In genomic region chr10:12321641-12322040, GRCh38 we compare ENCODE assay signal across 28 cellular contexts. TPM values are rescaled to one million over a fixed set of nuclear protein-coding genes. Genes with fewer than 3 reads are reported as not detected.
A peak's percentile ranks its signal among the peaks of the same experiment; 100 is the strongest.
DNase-seq lines count a peak whose midpoint lies in the region; TF ChIP-seq lines count a peak whose summit lies in the region.
"Had no signal": no experiment of that assay in that cellular context is flagged by ENCODE, and none has a peak within 500 bp of the region (broad histone marks: within the 10 kb centered on the region; RNA-seq: fewer than 3 reads in every experiment).

No MANE protein-coding gene starts in this region.

- H3K9me3 ChIP-seq in osteoblast (ENCODE audit: low read depth, low read length) (no peaks in the 10 kb centered on the region), right atrium auricular region (no peaks in the 10 kb centered on the region)
- H3K9me3 ChIP-seq: BLaER1, sigmoid colon, thyroid gland had no signal

- no peak overlapping the region for H3K4me2 ChIP-seq in osteoblast (ENCODE audit: insufficient read depth, low read length)
- H3K4me2 ChIP-seq: BLaER1 had no signal

- no peaks in the 10 kb centered on the region for H3K36me3 ChIP-seq in osteoblast (ENCODE audit: insufficient read depth, low read length)
- no peaks in the 10 kb centered on the region for H3K36me3 ChIP-seq in right atrium auricular region
- H3K36me3 ChIP-seq: BLaER1, sigmoid colon, thyroid gland had no signal

- TF ChIP-seq CTCF in epithelial cell of esophagus (IDR thresholded peaks at IDR 0.05; ENCODE audit: insufficient read depth, low read depth, low read length, missing control alignments) (peak; percentile 6), osteoblast (IDR thresholded peaks at IDR 0.05; ENCODE audit: extremely low read depth, low read depth, low read length) (no peak), right atrium auricular region (IDR thresholded peaks at IDR 0.05) (no peak)

- H3K27ac ChIP-seq in osteoblast (ENCODE audit: low read depth, low read length) (no peak overlapping the region), right atrium auricular region (no peak overlapping the region)
- H3K27ac ChIP-seq: BLaER1, HL-60, sigmoid colon, thyroid gland had no signal

- H3K79me2 ChIP-seq in osteoblast (ENCODE audit: insufficient read depth, low read length) = no peaks in the 10 kb centered on the region

- H3K27me3 ChIP-seq in osteoblast (ENCODE audit: insufficient read depth, low read length) = no peaks in the 10 kb centered on the region
- H3K27me3 ChIP-seq in right atrium auricular region = no peaks in the 10 kb centered on the region
- H3K27me3 ChIP-seq: BLaER1, sigmoid colon, thyroid gland had no signal

- no peaks in the 10 kb centered on the region for H3K4me1 ChIP-seq in osteoblast (ENCODE audit: insufficient read depth, low read length)
- no peaks in the 10 kb centered on the region for H3K4me1 ChIP-seq in right atrium auricular region
- H3K4me1 ChIP-seq: thyroid gland had no signal

- no peaks in the 10 kb centered on the region for H4K20me1 ChIP-seq in osteoblast (ENCODE audit: insufficient read depth, low read length)
- H4K20me1 ChIP-seq: BLaER1 had no signal

- no peak overlapping the region for H2AFZ ChIP-seq in osteoblast (ENCODE audit: low read length)

- DNase-seq in HPDE6-E6E7 (ENCODE audit: extremely low spot score) (peak; percentile 16), NCI-H69 (lab: John Stamatoyannopoulos, UW) (peak; percentile 12), epithelial cell of esophagus (ENCODE audit: low read depth) (peak; percentile 70), osteoblast (ENCODE audit: insufficient read length, low spot score, missing footprints) (peak; percentile 26), NCI-H1105 (lab: John Stamatoyannopoulos, UW) (no peak), NCI-H2227 (lab: John Stamatoyannopoulos, UW; ENCODE audit: unreplicated experiment) (no peak), right atrium auricular region (ENCODE audit: low spot score) (no peak)
- DNase-seq: activated CD4-positive, alpha-beta T cell treated with anti-CD3 and anti-CD28 coated beads, Interleukin-2, amount 50 U/mL, for 4 hours; activated CD8-positive, alpha-beta memory T cell treated with anti-CD3 and anti-CD28 coated beads, Interleukin-2, amount 10 ng/mL, durations not matched to agents 7 days and 5 days; activated gamma-delta T cell; activated naive CD8-positive, alpha-beta T cell treated with anti-CD3 and anti-CD28 coated beads for 36 hours; activated T-cell treated with anti-CD3 and anti-CD28 coated beads, Interleukin-2, amount 50 U/mL, for 4 hours; anterior cingulate cortex; DMS 273 treated with DMSO at 0.1 percent for 48 hours; effector CD4-positive, alpha-beta T cell; head of caudate nucleus; islet precursor cell; naive B cell; NCI-H1694 treated with DMSO at 0.1 percent for 48 hours; NCI-H526; RPMI8226; sigmoid colon; stimulated activated CD4-positive, alpha-beta T cell treated with anti-CD3 and anti-CD28 coated beads, Interleukin-12 subunit alpha, Interleukin-12 subunit beta, amount 100 ng/mL, for 4 hours; stimulated activated CD4-positive, alpha-beta T cell treated with anti-CD3 and anti-CD28 coated beads, Interleukin-2, amount 100 ng/mL, for 48 hours; T-helper 17 cell; thyroid gland had no signal

- H3K4me3 ChIP-seq in epithelial cell of esophagus (ENCODE audit: low read length) (no peak overlapping the region), osteoblast (ENCODE audit: insufficient read depth, low read length) (no peak overlapping the region), right atrium auricular region (no peak overlapping the region)
- H3K4me3 ChIP-seq: BLaER1, sigmoid colon, thyroid gland had no signal

RNA-seq across cellular contexts. Expression of gene CAMK1D, which starts 27.7 kb away (rescaled TPM):
- total RNA-seq in osteoblast (10.6 and 11.2 TPM in 2 replicates), right atrium auricular region (10 to 100 TPM; 24.5 to 27.2 TPM)

Comparison
In these comparisons a context has a peak if more than half of its experiments do, and no peak if none do; other contexts are left out.
1. DNase-seq: peak in HPDE6-E6E7 (single experiment), NCI-H69 (single experiment), epithelial cell of esophagus (single experiment) and osteoblast (single experiment); none in NCI-H1105 (single experiment), NCI-H2227 (single experiment) and right atrium auricular region (single experiment).